In genomic region chr9:123955637-123956036, GRCh38 we compare ENCODE assay signal across 26 cellular contexts. TPM values are rescaled to one million over a fixed set of nuclear protein-coding genes. Genes with fewer than 3 reads are reported as not detected.
"Had no signal": no experiment of that assay in that cellular context is flagged by ENCODE, and none has a peak within 500 bp of the region (broad histone marks: within the 10 kb centered on the region; RNA-seq: fewer than 3 reads in every experiment).

No MANE protein-coding gene starts in this region.

- H3K9me3 ChIP-seq: breast epithelium had no signal

- DNase-seq: activated CD4-positive, alpha-beta T cell treated with anti-CD3 and anti-CD28 coated beads for 48 hours; activated CD4-positive, alpha-beta T cell treated with anti-CD3 and anti-CD28 coated beads, Interleukin-2, amount 50 U/mL, for 4 hours; activated CD4-positive, CD25-positive, alpha-beta regulatory T cell treated with anti-CD3 and anti-CD28 coated beads, Interleukin-2, amount 50 U/mL, for 72 hours; activated CD8-positive, alpha-beta memory T cell treated with anti-CD3 and anti-CD28 coated beads, Interleukin-2, amount 50 U/mL, for 48 hours; activated CD8-positive, alpha-beta T cell treated with anti-CD3 and anti-CD28 coated beads, Interleukin-2, amount 10 ng/mL, durations not matched to agents 7 days and 5 days; activated naive CD4-positive, alpha-beta T cell treated with anti-CD3 and anti-CD28 coated beads, Interleukin-2, amount 50 U/mL, for 16 hours; activated T-cell treated with anti-CD3 and anti-CD28 coated beads, Interleukin-2, amount 50 U/mL, for 1 hour; aorta; caudate nucleus; NCI-H1092 treated with DMSO at 0.1 percent for 48 hours; NCI-H1417 treated with DMSO at 0.1 percent for 48 hours; NCI-H1694; NCI-H2029; NCI-H2107; NCI-H2171 treated with DMSO at 0.1 percent for 48 hours; NCI-H345; NCI-H510A; NCI-H526 treated with DMSO at 0.1 percent for 48 hours; NCI-H82; PC-3; SHP77 treated with DMSO at 0.1 percent for 48 hours; T-helper 17 cell; T-helper 9 cell had no signal

- H3K27ac Mint-ChIP-seq: activated CD8-positive, alpha-beta T cell treated with anti-CD3 and anti-CD28 coated beads, Interleukin-2, amount 10 ng/mL, durations not matched to agents 7 days and 5 days; T-helper 17 cell; WTC11 had no signal

- H3K9me3 Mint-ChIP-seq: WTC11 had no signal

- H3K4me3 ChIP-seq: breast epithelium, coronary artery had no signal

- H3K36me3 ChIP-seq: breast epithelium had no signal

- H3K4me1 ChIP-seq: breast epithelium had no signal

- H3K4me3 Mint-ChIP-seq: activated CD8-positive, alpha-beta T cell treated with anti-CD3 and anti-CD28 coated beads, Interleukin-2, amount 10 ng/mL, durations not matched to agents 7 days and 5 days; T-helper 17 cell; WTC11 had no signal

- H3K27ac ChIP-seq: breast epithelium, coronary artery had no signal

- H3K36me3 Mint-ChIP-seq: WTC11 had no signal

RNA-seq across cellular contexts. Expression of gene LHX2, which starts 55.9 kb away (rescaled TPM):
- total RNA-seq: activated CD8-positive, alpha-beta T cell treated with anti-CD3 and anti-CD28 coated beads, Interleukin-2, amount 10 ng/mL, durations not matched to agents 7 days and 5 days; breast epithelium; T-helper 17 cell had no signal
